16 cellular contexts compared by ENCODE assay signal in genomic region chr15:73075151-73075859, GRCh38. TPM values are rescaled to one million over a fixed set of nuclear protein-coding genes. Genes with fewer than 3 reads are reported as not detected.
A peak's percentile ranks its signal among the peaks of the same experiment; 100 is the strongest.
DNase-seq lines count a peak whose midpoint lies in the region; ATAC-seq, FAIRE-seq and TF ChIP-seq lines count a peak whose summit lies in the region.
"Had no signal": no experiment of that assay in that cellular context is flagged by ENCODE, and none has a peak within 500 bp of the region (broad histone marks: within the 10 kb centered on the region; RNA-seq: fewer than 3 reads in every experiment).

No MANE protein-coding gene starts in this region.

- H3K4me3 ChIP-seq in GM12878: no peak overlapping the region
- H3K4me3 ChIP-seq in suprapubic skin: peak overlapping the region; percentile 1
- no peak overlapping the region for H3K4me3 ChIP-seq in gastroesophageal sphincter
- H3K4me3 ChIP-seq: BLaER1, stomach had no signal

- H4K20me1 ChIP-seq in GM12878 (ENCODE audit: control insufficient read depth, insufficient read depth): no peaks in the 10 kb centered on the region

- in situ Hi-C loops in GM12878 (cut with MboI): no loop called here

- DNase-seq in HTR-8/SVneo (ENCODE audit: insufficient read length, low spot score): no peak
- DNase-seq in GM12878 (ENCODE audit: low read depth, low spot score): no peak
- peak; percentile 10 for DNase-seq in iris pigment epithelial cell (ENCODE audit: low read depth)
- no peak for DNase-seq in suprapubic skin (ENCODE audit: low spot score in 2 of 2)
- DNase-seq in cerebellar cortex (ENCODE audit: low spot score): no peak
- DNase-seq: dermis blood vessel endothelial cell; DMS53; naive thymus-derived CD4-positive, alpha-beta T cell; NCI-H2081 treated with DMSO at 0.1 percent for 48 hours; NCI-H82; stimulated activated CD4-positive, alpha-beta T cell treated with anti-CD3 and anti-CD28 coated beads, Interleukin-15, amount 100 ng/mL, for 24 hours; stomach had no signal

- CTCF ChIA-PET in GM12878 (lab: Yijun Ruan, JAX): interaction anchor here (2.7 kb wide), 1 partner anchor 353 kb away, joined by 11 read pairs; no protein-coding TSS in a partner anchor

- H3K9ac ChIP-seq in GM12878 (ENCODE audit: control insufficient read depth, insufficient read depth, low read length): no peak overlapping the region
- H3K9ac ChIP-seq: BLaER1 had no signal

- TF ChIP-seq RAD21 in GM12878 (IDR thresholded peaks at IDR 0.05; ENCODE audit: insufficient read depth, low read depth, low read length): no peak

- H3K36me3 ChIP-seq in GM12878 (ENCODE audit: control insufficient read depth in 2 of 2, insufficient read depth in 2 of 2, low read length in 1 of 2) (no peaks in the 10 kb centered on the region), suprapubic skin (no peaks in the 10 kb centered on the region), gastroesophageal sphincter (no peaks in the 10 kb centered on the region)
- H3K36me3 ChIP-seq: BLaER1, stomach had no signal

- no peaks in the 10 kb centered on the region for H3K27me3 ChIP-seq in GM12878 (replicated peaks in 1 of 2; ENCODE audit: control insufficient read depth in 2 of 2, insufficient read depth in 2 of 2, low read length in 1 of 2)
- no peaks in the 10 kb centered on the region for H3K27me3 ChIP-seq in suprapubic skin
- no peaks in the 10 kb centered on the region for H3K27me3 ChIP-seq in gastroesophageal sphincter
- H3K27me3 ChIP-seq: BLaER1, stomach had no signal

- H3K27ac ChIP-seq in GM12878 (ENCODE audit: control insufficient read depth, insufficient read depth) (no peak overlapping the region), suprapubic skin (peak overlapping the region; percentile 18), gastroesophageal sphincter (peak overlapping the region in 2 of 4 donors; percentile 8 to 15)
- H3K27ac ChIP-seq: BLaER1, stomach had no signal

- FAIRE-seq in HTR-8/SVneo (lab: Jason Lieb, UNC) (peak; percentile 90), GM12878 (lab: Jason Lieb, UNC) (no peak)

- POLR2A ChIA-PET in GM12878 (lab: Charles Lee): no interaction called here

- intact Hi-C loops in GM12878 (cut with micrococcal nuclease; ENCODE audit: unreplicated experiment): loop anchor here (5.0 kb wide), 1 partner anchor 473 kb away; no protein-coding TSS in a partner anchor

- TF ChIP-seq POLR2A in GM12878 (IDR thresholded peaks at IDR 0.05; ENCODE audit: low read depth, low read length) (no peak), suprapubic skin (IDR thresholded peaks at IDR 0.05) (no peak), gastroesophageal sphincter (IDR thresholded peaks at IDR 0.05) (no peak)

- no peak for TF ChIP-seq EP300 in GM12878 (IDR thresholded peaks at IDR 0.05; ENCODE audit: borderline replicate concordance in 1 of 2, control insufficient read depth in 1 of 2, low read depth in 2 of 2, low read length in 2 of 2)
- TF ChIP-seq EP300 in suprapubic skin (IDR thresholded peaks at IDR 0.05): no peak
- TF ChIP-seq EP300 in gastroesophageal sphincter (IDR thresholded peaks at IDR 0.05): no peak

- TF ChIP-seq CTCF in GM12878 (IDR thresholded peaks at IDR 0.05 in 2 of 3, conservative IDR thresholded peaks at IDR 0.05 in 1 of 3; ENCODE audit: control insufficient read depth in 2 of 3, extremely low read depth in 1 of 3, insufficient read depth in 1 of 3, low read depth in 3 of 3, low read length in 3 of 3) (no peak), suprapubic skin (IDR thresholded peaks at IDR 0.05) (no peak), gastroesophageal sphincter (IDR thresholded peaks at IDR 0.05) (no peak)

- no peaks in the 10 kb centered on the region for H3K4me1 ChIP-seq in GM12878 (ENCODE audit: control insufficient read depth, insufficient read depth, low read length)
- peaks cover 57% of the 10 kb centered on the region for H3K4me1 ChIP-seq in suprapubic skin
- H3K4me1 ChIP-seq in gastroesophageal sphincter: peaks cover 6 to 57% (median 9%) of the 10 kb centered on the region in 3 donors

- ATAC-seq in GM12878: no peak
- no peak for ATAC-seq in HG02970 (IDR thresholded peaks at IDR 0.05; ENCODE audit: low FRiP score, unreplicated experiment)
- no peak for ATAC-seq in gastroesophageal sphincter
- ATAC-seq: activated CD4-positive, CD25-positive, alpha-beta regulatory T cell treated with anti-CD3 and anti-CD28 coated beads, Interleukin-2, amount 50 U/mL, for 24 hours; naive thymus-derived CD4-positive, alpha-beta T cell had no signal

- no peak overlapping the region for H3K4me2 ChIP-seq in GM12878 (ENCODE audit: control insufficient read depth, insufficient read depth)
- H3K4me2 ChIP-seq: BLaER1 had no signal

- peak overlapping the region; percentile 39; the same call in 1 of the 2 replicates for H2AFZ ChIP-seq in GM12878 (ENCODE audit: control insufficient read depth, low read depth, low read length)

- H3K79me2 ChIP-seq in GM12878 (ENCODE audit: control insufficient read depth, insufficient read depth, low read length): no peaks in the 10 kb centered on the region

- SMC1A ChIA-PET in GM12878 (lab: Charles Lee; ENCODE audit: uncharacterized antibody, unreplicated experiment): no interaction called here

- H3K9me3 ChIP-seq in GM12878 (replicated peaks; ENCODE audit: control insufficient read depth, insufficient read depth, low read length): no peaks in the 10 kb centered on the region
- H3K9me3 ChIP-seq in suprapubic skin: no peaks in the 10 kb centered on the region
- H3K9me3 ChIP-seq in gastroesophageal sphincter: no peaks in the 10 kb centered on the region
- H3K9me3 ChIP-seq: BLaER1, stomach had no signal

- RAD21 ChIA-PET in GM12878 (lab: Charles Lee; ENCODE audit: unreplicated experiment): no interaction called here

- BruUV-seq in GM12878 (replicated peaks; lab: Mats Ljungman, UMichigan): no TSS peak

- WGBS in GM12878 (ENCODE audit: insufficient coverage, insufficient replicate concordance, low lambda C conversion rate, missing lambda C conversion rate): 0% methylated on average over 4 of the region's 4 CpGs
- 29% methylated on average over 4 of the region's 4 CpGs for WGBS in suprapubic skin
- WGBS in gastroesophageal sphincter (ENCODE audit: low coverage in 1 of 2), 2 donors: 27 to 40% methylated on average over 4 of the region's 4 CpGs

TF ChIP-seq in GM12878, 131 proteins besides CTCF, POLR2A, EP300 and RAD21:
- TF ChIP-seq BACH1 (IDR thresholded peaks at IDR 0.05; ENCODE audit: borderline replicate concordance): no peak
- TF ChIP-seq MAX (IDR thresholded peaks at IDR 0.05; ENCODE audit: low read depth, low read length): no peak
- TF ChIP-seq SIX5 (IDR thresholded peaks at IDR 0.05; ENCODE audit: low read depth, low read length, severe bottlenecking): no peak
- no peak for TF ChIP-seq NBN (IDR thresholded peaks at IDR 0.05)
- TF ChIP-seq RFX5 (IDR thresholded peaks at IDR 0.05; ENCODE audit: low read depth, low read length): no peak
- no peak for TF ChIP-seq STAT1 (conservative IDR thresholded peaks at IDR 0.05)
- no peak for TF ChIP-seq EED (IDR thresholded peaks at IDR 0.05; ENCODE audit: low read depth)
- TF ChIP-seq NR2C1 (IDR thresholded peaks at IDR 0.05): no peak
- TF ChIP-seq RELA (IDR thresholded peaks at IDR 0.05; ENCODE audit: borderline replicate concordance, partially characterized antibody): no peak
- no peak for TF ChIP-seq SRF (IDR thresholded peaks at IDR 0.05; ENCODE audit: low read depth in 2 of 2, low read length in 2 of 2)
- TF ChIP-seq MEF2A (IDR thresholded peaks at IDR 0.05; ENCODE audit: insufficient read depth, low read depth, low read length): no peak
- TF ChIP-seq SIN3A (IDR thresholded peaks at IDR 0.05; ENCODE audit: low read depth, low read length): no peak
- no peak for TF ChIP-seq JUNB (IDR thresholded peaks at IDR 0.05)
- TF ChIP-seq MLLT1 (IDR thresholded peaks at IDR 0.05): no peak
- TF ChIP-seq POU2F2 (IDR thresholded peaks at IDR 0.05; ENCODE audit: borderline replicate concordance, low read depth, low read length): no peak
- no peak for TF ChIP-seq SPI1 (IDR thresholded peaks at IDR 0.05; ENCODE audit: borderline replicate concordance, insufficient read depth, low read depth, low read length)
TF ChIP-seq in GM12878: peak in this region for 0.

RNA-seq across cellular contexts. Expression of gene NEO1, which starts 23.0 kb away (rescaled TPM):
- total RNA-seq in GM12878 (2013; cell fraction: nucleolus; rRNA removed): 3.3 and 3.4 TPM in 2 replicates
- total RNA-seq in GM12878 (2014; rRNA removed) (0.23 and 0.49 TPM in 2 replicates), GM12878 (2014; rRNA removed; fragmentation: Illumina TruSeq; extraction: Trizol) (0.22 and 0.41 TPM in 2 replicates), GM12878 (2021) (0.32 and 0.62 TPM in 2 replicates), suprapubic skin (100 to 1,000 TPM in 3 of 4 donors, 10 to 100 TPM in 1; 74.0 to 117 (median 107) TPM), gastroesophageal sphincter (10 to 100 TPM; 28.3 to 61.7 (median 36.1) TPM)
- polyA plus RNA-seq in GM12878 (2011; ENCODE audit: low read depth): 0.31 TPM
- polyA plus RNA-seq in GM12878 (2011; rRNA removed) (1.8 and 2.0 TPM in 2 replicates), GM12878 (2014; fragmentation: Illumina TruSeq; extraction: Trizol) (0.46 and 0.69 TPM in 2 replicates), GM12878 (2014; fragmentation: Nextera tagmentation; extraction: Ambion mirVana) (under 1 TPM; 0.13 to 0.19 TPM), GM12878 (2014; rRNA removed) (0.42 and 0.93 TPM in 2 replicates), GM12878 (2016; fragmentation: Nextera tagmentation; extraction: Ambion mirVana) (under 1 TPM; 0.03 to 0.54 TPM)
- polyA plus RNA-seq in GM12878 (2011; cell fraction: cytosol; rRNA removed): 2.4 and 3.1 TPM in 2 replicates
- 3.1 and 3.4 TPM in 2 replicates for polyA plus RNA-seq in GM12878 (2011; cell fraction: nucleus; rRNA removed)
- polyA plus RNA-seq in GM12878 (2012): 0.61 and 0.67 TPM in 2 replicates
- 3.2 and 4.6 TPM in 2 replicates for polyA minus RNA-seq in GM12878 (2011; rRNA and poly(A)+ RNA removed)
- polyA minus RNA-seq in GM12878 (2011; cell fraction: cytosol; rRNA and poly(A)+ RNA removed): 0.94 and 1.6 TPM in 2 replicates
- 2.8 and 6.0 TPM in 2 replicates for polyA minus RNA-seq in GM12878 (2011; cell fraction: nucleus; rRNA and poly(A)+ RNA removed)

Comparison
In these comparisons a context has a peak if more than half of its experiments do, and no peak if none do; other contexts are left out.
1. RNA of gene NEO1, which starts 23.0 kb away (total RNA-seq): 74.0 to 117 TPM in suprapubic skin and 28.3 to 61.7 TPM in gastroesophageal sphincter; 0.22 to 3.4 TPM in GM12878; every median in the first group is over 4 times any median in the second.